Comparison of ENCODE assay signal across 11 cellular contexts in genomic region chr3:150739200-150739863, GRCh38. TPM values are rescaled to one million over a fixed set of nuclear protein-coding genes. Genes with fewer than 3 reads are reported as not detected.
A peak's percentile ranks its signal among the peaks of the same experiment; 100 is the strongest.
DNase-seq lines count a peak whose midpoint lies in the region; ATAC-seq and TF ChIP-seq lines count a peak whose summit lies in the region.
"Had no signal": no experiment of that assay in that cellular context is flagged by ENCODE, and none has a peak within 500 bp of the region (broad histone marks: within the 10 kb centered on the region; RNA-seq: fewer than 3 reads in every experiment).

No MANE protein-coding gene starts in this region.

- intact Hi-C loops in CD4-positive, alpha-beta T cell (cut with DNase I, micrococcal nuclease) = loop anchor here in 1 of 2 experiments (2.0 kb wide), 1 partner anchor 21 kb away; no protein-coding TSS in a partner anchor
- intact Hi-C loops in esophagus squamous epithelium (cut with DNase I) = no loop called here

- no peak overlapping the region for H3K4me3 ChIP-seq in esophagus squamous epithelium
- no peak overlapping the region for H3K4me3 ChIP-seq in tibial nerve
- H3K4me3 ChIP-seq: sigmoid colon had no signal

- TF ChIP-seq EP300 in tibial nerve (IDR thresholded peaks at IDR 0.05) = no peak

- POLR2A ChIA-PET in CD4-positive, alpha-beta T cell (lab: Charles Lee) = no interaction called here

- H3K4me1 Mint-ChIP-seq in CD4-positive, alpha-beta T cell (ENCODE audit: low read depth) = peaks cover 70% of the 10 kb centered on the region
- peaks cover 46% of the 10 kb centered on the region for H3K4me1 Mint-ChIP-seq in central memory CD8-positive, alpha-beta T cell

- H3K9me3 ChIP-seq in CD4-positive, alpha-beta T cell (ENCODE audit: control insufficient read depth, low read length) = no peaks in the 10 kb centered on the region
- H3K9me3 ChIP-seq in esophagus squamous epithelium (no peaks in the 10 kb centered on the region), tibial nerve (no peaks in the 10 kb centered on the region)
- H3K9me3 ChIP-seq: sigmoid colon had no signal

- peaks cover 0 to 21% (median 8%) of the 10 kb centered on the region in 3 donors for H3K36me3 ChIP-seq in esophagus squamous epithelium
- peaks cover 0 to 22% (median 0%) of the 10 kb centered on the region in 3 donors for H3K36me3 ChIP-seq in tibial nerve

- WGBS in esophagus squamous epithelium, 2 donors = 53 to 58% methylated on average over 7 of the region's 7 CpGs
- WGBS in tibial nerve, 2 donors = 83% methylated on average over 7 of the region's 7 CpGs

- peak overlapping the region; percentile 70 for H3K27ac Mint-ChIP-seq in CD4-positive, alpha-beta T cell
- peak overlapping the region; percentile 69 for H3K27ac Mint-ChIP-seq in central memory CD8-positive, alpha-beta T cell (ENCODE audit: low read depth)

- TF ChIP-seq CTCF in CD4-positive, alpha-beta T cell (IDR thresholded peaks at IDR 0.05) = no peak
- TF ChIP-seq CTCF in esophagus squamous epithelium (IDR thresholded peaks at IDR 0.05) (no peak), tibial nerve (IDR thresholded peaks at IDR 0.05) (no peak)

- no peaks in the 10 kb centered on the region for H3K27me3 ChIP-seq in CD4-positive, alpha-beta T cell (ENCODE audit: control insufficient read depth, insufficient read depth, low read length)
- H3K27me3 ChIP-seq in esophagus squamous epithelium = no peaks in the 10 kb centered on the region
- no peaks in the 10 kb centered on the region for H3K27me3 ChIP-seq in tibial nerve
- H3K27me3 ChIP-seq: sigmoid colon had no signal

- H3K9me3 Mint-ChIP-seq in CD4-positive, alpha-beta T cell = no peaks in the 10 kb centered on the region
- H3K9me3 Mint-ChIP-seq in central memory CD8-positive, alpha-beta T cell = no peaks in the 10 kb centered on the region

- H3K27me3 Mint-ChIP-seq in CD4-positive, alpha-beta T cell = no peaks in the 10 kb centered on the region
- H3K27me3 Mint-ChIP-seq in central memory CD8-positive, alpha-beta T cell = no peaks in the 10 kb centered on the region

- ATAC-seq in CD4-positive, alpha-beta T cell (ENCODE audit: poor library complexity) = no peak
- ATAC-seq in GM19351 (IDR thresholded peaks at IDR 0.05; ENCODE audit: unreplicated experiment) (peak; percentile 31), HG03439 (IDR thresholded peaks at IDR 0.05; ENCODE audit: unreplicated experiment) (peak; percentile 35)
- ATAC-seq in central memory CD8-positive, alpha-beta T cell (replicated peaks; ENCODE audit: extremely low read depth, poor library complexity, severe bottlenecking) = no peak

- H3K4me3 Mint-ChIP-seq in CD4-positive, alpha-beta T cell = no peak overlapping the region
- H3K4me3 Mint-ChIP-seq in central memory CD8-positive, alpha-beta T cell = no peak overlapping the region

- H3K36me3 Mint-ChIP-seq in CD4-positive, alpha-beta T cell (ENCODE audit: low read depth) = peaks cover 31% of the 10 kb centered on the region
- peaks cover 19% of the 10 kb centered on the region for H3K36me3 Mint-ChIP-seq in central memory CD8-positive, alpha-beta T cell (ENCODE audit: insufficient read depth)

- TF ChIP-seq POLR2A in esophagus squamous epithelium (IDR thresholded peaks at IDR 0.05) = no peak
- TF ChIP-seq POLR2A in tibial nerve (IDR thresholded peaks at IDR 0.05) = no peak

- CTCF ChIA-PET in CD4-positive, alpha-beta T cell (lab: Charles Lee) = no interaction called here

- no peak for DNase-seq in CD4-positive, alpha-beta T cell
- DNase-seq in central memory CD8-positive, alpha-beta T cell (ENCODE audit: low spot score in 2 of 2) = no peak
- no peak for DNase-seq in NCI-H1417 (lab: John Stamatoyannopoulos, UW)
- DNase-seq in D341Med (ENCODE audit: low spot score) = no peak
- DNase-seq in esophagus squamous epithelium (lab: John Stamatoyannopoulos, UW) = no peak
- DNase-seq in tibial nerve (ENCODE audit: low spot score in 2 of 2) = no peak
- DNase-seq: mammary epithelial cell, sigmoid colon had no signal

- H3K27ac ChIP-seq in CD4-positive, alpha-beta T cell (ENCODE audit: low read depth, low read length) = no peak overlapping the region
- H3K27ac ChIP-seq in esophagus squamous epithelium (peak overlapping the region in 2 of 4 donors; percentile 76), tibial nerve (no peak overlapping the region)
- H3K27ac ChIP-seq: sigmoid colon had no signal

- H3K4me1 ChIP-seq in esophagus squamous epithelium (peaks cover 26 to 94% (median 27%) of the 10 kb centered on the region in 3 donors), tibial nerve (peaks cover 0 to 38% (median 0%) of the 10 kb centered on the region in 4 donors)

RNA-seq across cellular contexts. Expression of gene SIAH2, which starts 23.6 kb away (rescaled TPM):
- total RNA-seq in CD4-positive, alpha-beta T cell = 10 to 100 TPM; 73.7 to 76.1 TPM
- total RNA-seq in esophagus squamous epithelium (10 to 100 TPM; 39.4 to 74.8 (median 51.8) TPM), tibial nerve (10 to 100 TPM; 60.5 to 73.7 (median 62.7) TPM)

RNA-seq across cellular contexts. Expression of gene ERICH6, which starts 35.6 kb away (rescaled TPM):
- not detected for total RNA-seq in CD4-positive, alpha-beta T cell
- total RNA-seq in esophagus squamous epithelium (not detected), tibial nerve (under 1 TPM in 1 of 4 donors, not detected in 3; 0.84 TPM)
- total RNA-seq: bronchial epithelial cell, mammary epithelial cell, sigmoid colon had no signal

Comparison
In these comparisons a context has a peak if more than half of its experiments do, and no peak if none do; other contexts are left out.
1. ATAC-seq: peak in GM19351 (single experiment) and HG03439 (single experiment); none in CD4-positive, alpha-beta T cell (single experiment) and central memory CD8-positive, alpha-beta T cell (single experiment).